14 cellular contexts compared by ENCODE assay signal in genomic region chr18:24342347-24342746, GRCh38. TPM values are rescaled to one million over a fixed set of nuclear protein-coding genes. Genes with fewer than 3 reads are reported as not detected.
A peak's percentile ranks its signal among the peaks of the same experiment; 100 is the strongest.
DNase-seq lines count a peak whose midpoint lies in the region; ATAC-seq and TF ChIP-seq lines count a peak whose summit lies in the region.
"Had no signal": no experiment of that assay in that cellular context is flagged by ENCODE, and none has a peak within 500 bp of the region (broad histone marks: within the 10 kb centered on the region; RNA-seq: fewer than 3 reads in every experiment).

No MANE protein-coding gene starts in this region.

- H3K36me3 ChIP-seq in trophoblast cell (ENCODE audit: control insufficient read depth in 1 of 2, insufficient read depth in 2 of 2, low read length in 2 of 2): no peaks in the 10 kb centered on the region

- no peak overlapping the region for H4K8ac ChIP-seq in trophoblast cell (ENCODE audit: low read depth, low read length)

- no peak overlapping the region for H4K12ac ChIP-seq in trophoblast cell (ENCODE audit: low read depth, low read length)

- DNase-seq in ELR (ENCODE audit: low read depth): peak; percentile 32
- DNase-seq in choroid plexus epithelial cell (ENCODE audit: low read depth): peak; percentile 60
- DNase-seq in fibroblast of pulmonary artery (ENCODE audit: low read depth): peak; percentile 70
- peak; percentile 17 to 65 for DNase-seq in trophoblast cell
- no peak for DNase-seq in NCI-H187 treated with DMSO at 0.1 percent for 48 hours (lab: John Stamatoyannopoulos, UW)
- no peak for DNase-seq in NCI-H2029 treated with DMSO at 0.1 percent for 48 hours (lab: John Stamatoyannopoulos, UW)
- DNase-seq: CD4-positive, CD25-positive, alpha-beta regulatory T cell; DMS79 treated with DMSO at 0.1 percent for 48 hours; NCI-H1694; NCI-H446; NCI-H526; OCI-M1 had no signal

- no peak overlapping the region for H3K27ac ChIP-seq in trophoblast cell (ENCODE audit: low read depth, low read length)

- H3K18ac ChIP-seq in trophoblast cell (ENCODE audit: low read length): no peak overlapping the region

- no CpG with 5 or more reads among the region's 3 CpGs for WGBS in trophoblast cell (ENCODE audit: extremely low coverage, insufficient coverage, insufficient read length)

- H3K9me3 ChIP-seq in trophoblast cell (ENCODE audit: insufficient read depth, low read depth, low read length): no peaks in the 10 kb centered on the region

- H2BK120ac ChIP-seq in trophoblast cell (ENCODE audit: insufficient read depth, low read length, poor library complexity): no peak overlapping the region

- no peak overlapping the region for H4K91ac ChIP-seq in trophoblast cell (ENCODE audit: low read depth, low read length)

- H3K4me2 ChIP-seq in trophoblast cell (ENCODE audit: low read length): no peak overlapping the region

- no peak overlapping the region for H3K4ac ChIP-seq in trophoblast cell (ENCODE audit: low read depth, low read length)

- H2BK12ac ChIP-seq in trophoblast cell (ENCODE audit: low read length): no peak overlapping the region

- H3K9ac ChIP-seq in trophoblast cell (ENCODE audit: low read length): no peak overlapping the region

- H2BK5ac ChIP-seq in trophoblast cell (ENCODE audit: low read depth, low read length, poor library complexity): no peak overlapping the region

- no peaks in the 10 kb centered on the region for H3K79me2 ChIP-seq in trophoblast cell (ENCODE audit: control insufficient read depth, insufficient read depth, low read length, poor library complexity)

- no peaks in the 10 kb centered on the region for H3K27me3 ChIP-seq in trophoblast cell (ENCODE audit: insufficient read depth, low read length)

- H3K4me1 ChIP-seq in trophoblast cell (ENCODE audit: control insufficient read depth in 1 of 2, insufficient read depth in 2 of 2, low read length in 2 of 2): no peaks in the 10 kb centered on the region

- no peak for TF ChIP-seq CTCF in choroid plexus epithelial cell (conservative IDR thresholded peaks at IDR 0.05; ENCODE audit: low read depth, low read length)
- no peak for TF ChIP-seq CTCF in fibroblast of pulmonary artery (IDR thresholded peaks at IDR 0.05; ENCODE audit: low read length, missing control alignments)

- H2AFZ ChIP-seq in trophoblast cell (ENCODE audit: insufficient read depth, low read length, poor library complexity): no peak overlapping the region

- H3K14ac ChIP-seq in trophoblast cell (ENCODE audit: low read length): no peak overlapping the region

- H3K23ac ChIP-seq in trophoblast cell (ENCODE audit: low read length): no peak overlapping the region

- H3K79me1 ChIP-seq in trophoblast cell (ENCODE audit: low read length): no peaks in the 10 kb centered on the region

- no peak overlapping the region for H3K4me3 ChIP-seq in choroid plexus epithelial cell (ENCODE audit: low read depth, low read length)
- no peak overlapping the region for H3K4me3 ChIP-seq in fibroblast of pulmonary artery (replicated peaks; ENCODE audit: low read depth, low read length)
- H3K4me3 ChIP-seq in trophoblast cell (ENCODE audit: low read depth, low read length): no peak overlapping the region

- ATAC-seq in GM21515 (IDR thresholded peaks at IDR 0.05; ENCODE audit: unreplicated experiment): no peak
- ATAC-seq: Right ventricle myocardium inferior had no signal

- no peak overlapping the region for H2AK5ac ChIP-seq in trophoblast cell (ENCODE audit: low read length)

RNA-seq across cellular contexts. Expression of gene OSBPL1A, which starts 55.3 kb away (rescaled TPM):
- polyA plus RNA-seq in trophoblast cell (2013): 31.6 and 33.4 TPM in 2 replicates

Comparison
In these comparisons a context has a peak if more than half of its experiments do, and no peak if none do; other contexts are left out.
1. DNase-seq: peak in ELR (single experiment), choroid plexus epithelial cell (single experiment), fibroblast of pulmonary artery (single experiment) and trophoblast cell (2 of 2); none in NCI-H187 treated with DMSO at 0.1 percent for 48 hours (single experiment) and NCI-H2029 treated with DMSO at 0.1 percent for 48 hours (single experiment).